In the genomic region with DNA sequence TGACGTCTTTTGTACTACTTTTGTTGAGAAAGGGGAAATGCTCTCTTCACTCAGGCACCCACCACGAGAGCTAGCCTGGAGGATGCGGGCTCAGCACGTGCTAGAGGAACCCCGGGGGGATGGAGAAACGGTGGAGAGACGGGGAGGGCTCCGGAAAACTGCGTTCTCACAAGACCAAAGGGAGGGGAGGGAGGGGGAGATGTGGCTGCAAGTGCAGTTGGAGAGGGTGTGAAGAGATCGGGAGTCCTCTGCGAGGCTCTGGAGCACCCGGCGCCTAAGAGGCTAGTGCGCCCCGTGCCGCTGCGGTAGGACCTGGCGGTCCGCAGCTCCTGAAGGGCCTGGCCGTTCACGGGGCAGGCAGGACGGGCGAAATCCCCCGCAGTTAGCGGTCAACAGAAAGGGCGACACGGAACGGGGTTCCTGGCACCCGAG, we compare ENCODE assay signal across 11 cellular contexts. TPM values are rescaled to one million over a fixed set of nuclear protein-coding genes. Genes with fewer than 3 reads are reported as not detected.
A peak's percentile ranks its signal among the peaks of the same experiment; 100 is the strongest.
DNase-seq lines count a peak whose midpoint lies in the region; ATAC-seq and TF ChIP-seq lines count a peak whose summit lies in the region.
"Had no signal": no experiment of that assay in that cellular context is flagged by ENCODE, and none has a peak within 500 bp of the region (broad histone marks: within the 10 kb centered on the region; RNA-seq: fewer than 3 reads in every experiment).

No MANE protein-coding gene starts in this region.

- H3K27me3 ChIP-seq in GM23338 (ENCODE audit: insufficient read depth) (peaks cover 33% of the 10 kb centered on the region), psoas muscle (ENCODE audit: insufficient read depth in 3 of 3, low read length in 2 of 3) (peaks cover 0 to 14% (median 0%) of the 10 kb centered on the region in 3 donors), A673 (replicated peaks; ENCODE audit: insufficient read depth, low read depth, low read length, poor library complexity) (no peaks in the 10 kb centered on the region)

- no peaks in the 10 kb centered on the region for H4K20me1 ChIP-seq in GM23338 (replicated peaks; ENCODE audit: insufficient read depth)

- peaks cover 25% of the 10 kb centered on the region for H3K27me3 Mint-ChIP-seq in GM23338 (ENCODE audit: insufficient read depth, low read depth, poor library complexity)
- peaks cover 43% of the 10 kb centered on the region for H3K27me3 Mint-ChIP-seq in activated CD8-positive, alpha-beta T cell treated with anti-CD3 and anti-CD28 coated beads for 36 hours

- H3K9me3 ChIP-seq in psoas muscle = no peaks in the 10 kb centered on the region
- H3K9me3 ChIP-seq in A673 (ENCODE audit: low read depth, low read length, poor library complexity, severe bottlenecking) = no peaks in the 10 kb centered on the region

- intact Hi-C loops in activated CD8-positive, alpha-beta T cell treated with anti-CD3 and anti-CD28 coated beads for 36 hours (cut with micrococcal nuclease) = no loop called here
- intact Hi-C loops in left cardiac atrium (cut with DNase I) (loop anchor here in 1 of 2 donors (10.0 kb wide), 2 partner anchors 129 to 229 kb away; partner anchors contain the start of genes MRPL57 and SKA3), psoas muscle (cut with DNase I) (loop anchor here in 1 of 2 donors (10.0 kb wide), 1 partner anchor 119 kb away; the partner anchor contains the start of gene LATS2), A673 (cut with micrococcal nuclease; ENCODE audit: unreplicated experiment) (no loop called here)

- no peak overlapping the region for H3K27ac Mint-ChIP-seq in GM23338
- H3K27ac Mint-ChIP-seq in activated CD8-positive, alpha-beta T cell treated with anti-CD3 and anti-CD28 coated beads for 36 hours = no peak overlapping the region
- H3K27ac Mint-ChIP-seq: activated naive CD4-positive, alpha-beta T cell treated with anti-CD3 and anti-CD28 coated beads, Interleukin-2, amount 50 U/mL, for 24 hours had no signal

- CTCF ChIA-PET in activated CD8-positive, alpha-beta T cell treated with anti-CD3 and anti-CD28 coated beads for 36 hours (lab: Charles Lee) = interaction anchor here (1.1 kb wide), 1 partner anchor 21 kb away, joined by 4 read pairs; no protein-coding TSS in a partner anchor
- CTCF ChIA-PET in A673 (lab: Charles Lee) = no interaction called here

- H3K36me3 Mint-ChIP-seq in GM23338 (ENCODE audit: low read depth) = no peaks in the 10 kb centered on the region
- H3K36me3 Mint-ChIP-seq in activated CD8-positive, alpha-beta T cell treated with anti-CD3 and anti-CD28 coated beads for 36 hours (ENCODE audit: low read depth) = no peaks in the 10 kb centered on the region
- H3K36me3 Mint-ChIP-seq: activated naive CD4-positive, alpha-beta T cell treated with anti-CD3 and anti-CD28 coated beads, Interleukin-2, amount 50 U/mL, for 24 hours had no signal

- H2AFZ ChIP-seq in GM23338 = peak overlapping the region; percentile 97

- POLR2A ChIA-PET in activated CD8-positive, alpha-beta T cell treated with anti-CD3 and anti-CD28 coated beads for 36 hours (lab: Charles Lee) = no interaction called here
- POLR2A ChIA-PET in A673 (lab: Charles Lee; ENCODE audit: low non-redundant PET) = no interaction called here

- no peak for TF ChIP-seq CTCF in GM23338 (conservative IDR thresholded peaks at IDR 0.05; ENCODE audit: low read depth in 2 of 2)
- no peak for TF ChIP-seq CTCF in activated CD8-positive, alpha-beta T cell treated with anti-CD3 and anti-CD28 coated beads for 36 hours (IDR thresholded peaks at IDR 0.05)
- no peak for TF ChIP-seq CTCF in psoas muscle (IDR thresholded peaks at IDR 0.05)
- TF ChIP-seq CTCF in A673 (conservative IDR thresholded peaks at IDR 0.05; ENCODE audit: low read depth, low read length) = no peak

- peaks cover 6% of the 10 kb centered on the region; the same call in 2 of the 3 replicates for H3K4me1 Mint-ChIP-seq in GM23338
- peaks cover 8% of the 10 kb centered on the region for H3K4me1 Mint-ChIP-seq in activated CD8-positive, alpha-beta T cell treated with anti-CD3 and anti-CD28 coated beads for 36 hours (ENCODE audit: low read depth)

- H3K27ac ChIP-seq in GM23338 (ENCODE audit: low read depth) (no peak overlapping the region), psoas muscle (no peak overlapping the region), A673 (ENCODE audit: low read depth, low read length, poor library complexity, severe bottlenecking) (no peak overlapping the region)
- H3K27ac ChIP-seq: KMS-11 had no signal

- H3F3A ChIP-seq in GM23338 (replicated peaks; ENCODE audit: low read depth) = no peaks in the 10 kb centered on the region

- peak overlapping the region; percentile 61 for H3K4me3 Mint-ChIP-seq in GM23338
- no peak overlapping the region for H3K4me3 Mint-ChIP-seq in activated CD8-positive, alpha-beta T cell treated with anti-CD3 and anti-CD28 coated beads for 36 hours
- H3K4me3 Mint-ChIP-seq: activated naive CD4-positive, alpha-beta T cell treated with anti-CD3 and anti-CD28 coated beads, Interleukin-2, amount 50 U/mL, for 24 hours had no signal

- peak; percentile 69 for DNase-seq in GM23338 (ENCODE audit: low spot score)
- DNase-seq in activated CD8-positive, alpha-beta T cell treated with anti-CD3 and anti-CD28 coated beads for 36 hours = peak; percentile 12
- peak; percentile 29 for DNase-seq in left cardiac atrium
- peak in 1 of 2 donors; percentile 19 for DNase-seq in psoas muscle
- DNase-seq in DMS79 (lab: John Stamatoyannopoulos, UW) = no peak
- no peak for DNase-seq in NCI-H345 treated with DMSO at 0.1 percent for 48 hours (lab: John Stamatoyannopoulos, UW; ENCODE audit: unreplicated experiment)
- DNase-seq in A673 (ENCODE audit: low spot score) = no peak
- DNase-seq: SHP77 treated with DMSO at 0.1 percent for 48 hours had no signal

- no peaks in the 10 kb centered on the region for H3K36me3 ChIP-seq in GM23338 (ENCODE audit: insufficient read depth)
- no peaks in the 10 kb centered on the region for H3K36me3 ChIP-seq in psoas muscle (ENCODE audit: insufficient read depth in 1 of 2, low read depth in 1 of 2)
- no peaks in the 10 kb centered on the region for H3K36me3 ChIP-seq in A673 (ENCODE audit: insufficient read depth, low read length, poor library complexity, severe bottlenecking)

- BruUV-seq in A673 (replicated peaks; lab: Mats Ljungman, UMichigan) = no TSS peak

- peak; percentile 86 for ATAC-seq in GM23338
- no peak for ATAC-seq in activated CD8-positive, alpha-beta T cell treated with anti-CD3 and anti-CD28 coated beads for 36 hours
- ATAC-seq in left cardiac atrium = peak in 1 of 2 donors; percentile 26
- ATAC-seq in psoas muscle = peak in 2 of 4 donors; percentile 19 to 26
- no peak for ATAC-seq in HG02588 (IDR thresholded peaks at IDR 0.05; ENCODE audit: unreplicated experiment)

- peak overlapping the region; percentile 58 for H3K4me3 ChIP-seq in GM23338
- peak overlapping the region; percentile 51 for H3K4me3 ChIP-seq in psoas muscle
- no peak overlapping the region for H3K4me3 ChIP-seq in A673 (ENCODE audit: low read depth, low read length, poor library complexity, severe bottlenecking)

- H3K9me2 ChIP-seq in GM23338 (ENCODE audit: insufficient read depth) = 0 out of 2 replicates have a peak, but pooled peaks cover 3% of the 10 kb centered on the region

- H3K4me1 ChIP-seq in GM23338 (ENCODE audit: insufficient read depth) (no peaks in the 10 kb centered on the region), psoas muscle (peaks cover 4% of the 10 kb centered on the region), A673 (ENCODE audit: insufficient read depth, low read length, poor library complexity, severe bottlenecking) (peaks cover 6% of the 10 kb centered on the region)

- no peaks in the 10 kb centered on the region for H3K79me2 ChIP-seq in GM23338 (replicated peaks; ENCODE audit: insufficient read depth)

- H3K9me3 Mint-ChIP-seq in GM23338 = no peaks in the 10 kb centered on the region
- H3K9me3 Mint-ChIP-seq in activated CD8-positive, alpha-beta T cell treated with anti-CD3 and anti-CD28 coated beads for 36 hours = no peaks in the 10 kb centered on the region
- H3K9me3 Mint-ChIP-seq: activated naive CD4-positive, alpha-beta T cell treated with anti-CD3 and anti-CD28 coated beads, Interleukin-2, amount 50 U/mL, for 24 hours had no signal

- 5 to 10% (median 10%) methylated on average over 28 to 29 of the region's 29 CpGs for WGBS in psoas muscle, 3 donors

- peak overlapping the region; percentile 76 for H3K4me2 ChIP-seq in GM23338
- H3K4me2 ChIP-seq: KMS-11 had no signal

TF ChIP-seq in GM23338, 12 proteins besides CTCF, POLR2A, EP300 and RAD21 (continues in another document):
- TF ChIP-seq POLR2AphosphoS5 (IDR thresholded peaks at IDR 0.05; ENCODE audit: low read depth) (no peak), REST (IDR thresholded peaks at IDR 0.05; ENCODE audit: unreplicated experiment) (no peak), ZNF331 (CRISPR knock-in tag; IDR thresholded peaks at IDR 0.05; ENCODE audit: low read depth) (no peak), JUNB (IDR thresholded peaks at IDR 0.05; ENCODE audit: unreplicated experiment) (no peak)

RNA-seq across cellular contexts. Expression of gene XPO4, which starts 43.4 kb away (rescaled TPM):
- total RNA-seq in GM23338 (2014; rRNA removed; shearing (Covaris generic)) = 56.7 and 57.8 TPM in 2 replicates
- polyA plus RNA-seq in GM23338 (2016; fragmentation: Nextera tagmentation; extraction: Ambion mirVana) (12.0 and 14.1 TPM in 2 replicates), psoas muscle (1 to 10 TPM; 3.9 to 6.3 (median 5.4) TPM)
- total RNA-seq in activated CD8-positive, alpha-beta T cell treated with anti-CD3 and anti-CD28 coated beads for 36 hours = 10 to 100 TPM; 26.6 to 28.0 TPM
- total RNA-seq in left cardiac atrium (10 to 100 TPM in 1 of 2 donors, 1 to 10 TPM in 1; 7.8 to 12.1 TPM), psoas muscle (10 to 100 TPM; 12.2 to 67.2 (median 31.1) TPM), A673 (2021) (34.5 and 39.8 TPM in 2 replicates)

Comparison
In these comparisons a context has a peak if more than half of its experiments do, and no peak if none do; other contexts are left out.
1. DNase-seq: peak in GM23338 (single experiment), activated CD8-positive, alpha-beta T cell treated with anti-CD3 and anti-CD28 coated beads for 36 hours (single experiment) and left cardiac atrium (single experiment); none in DMS79 (single experiment), NCI-H345 treated with DMSO at 0.1 percent for 48 hours (single experiment) and A673 (single experiment).